In the genomic region with DNA sequence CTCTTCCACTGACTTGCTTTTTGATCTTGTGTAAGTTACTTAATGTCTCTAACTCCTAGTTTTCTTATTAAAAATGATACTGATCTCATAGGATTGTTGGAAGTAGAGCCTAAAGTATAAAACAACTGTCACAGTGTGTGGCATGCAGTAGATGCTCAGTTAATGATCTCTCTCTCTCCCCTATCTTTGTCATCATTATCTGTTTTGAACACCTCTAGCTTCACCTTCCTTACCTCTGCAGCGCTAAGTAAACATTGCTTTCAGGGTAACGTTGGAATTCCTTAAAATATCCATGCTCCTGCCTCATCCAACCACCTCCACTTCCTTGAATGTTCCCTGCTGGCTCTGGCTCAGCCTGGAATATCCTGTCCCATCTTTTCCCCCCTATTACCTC, we compare ENCODE assay signal across 17 cellular contexts.
DNase-seq lines count a peak whose midpoint lies in the region; ATAC-seq and TF ChIP-seq lines count a peak whose summit lies in the region.
"Had no signal": no experiment of that assay in that cellular context is flagged by ENCODE, and none has a peak within 500 bp of the region (broad histone marks: within the 10 kb centered on the region; RNA-seq: fewer than 3 reads in every experiment).

No MANE protein-coding gene starts in this region.

- H3K9me3 Mint-ChIP-seq in T-helper 2 cell treated with Interferon-gamma antibody and Interleukin-4, amounts not matched to agents 5 μg/mL and 100 μg/mL, for 36 hours: no peaks in the 10 kb centered on the region
- H3K9me3 Mint-ChIP-seq: activated T-helper 1 cell treated with anti-CD3 and anti-CD28 coated beads, Interleukin-12 subunit alpha, Interleukin-12 subunit beta, Interleukin-2, Interleukin-4 antibody, amounts not matched to agents 30 ng/mL and 10 ng/mL and 1 ng/mL, durations not matched to agents 14 hours and 24 hours and 36 hours had no signal

- no peak for DNase-seq in T-helper 2 cell treated with Interferon-gamma antibody and Interleukin-4, amounts not matched to agents 5 μg/mL and 100 μg/mL, for 36 hours (ENCODE audit: low spot score)
- DNase-seq in T-helper 2 cell: no peak
- DNase-seq in GM23248: no peak
- DNase-seq in mammary epithelial cell: no peak
- DNase-seq in osteoblast (ENCODE audit: insufficient read length, low spot score, missing footprints): peak; percentile 9
- DNase-seq in NCI-H748 (lab: John Stamatoyannopoulos, UW; ENCODE audit: unreplicated experiment): no peak
- DNase-seq in midbrain (lab: John Stamatoyannopoulos, UW): no peak
- DNase-seq: 8988T, NCI-H1417 treated with DMSO at 0.1 percent for 48 hours, NCI-H2171 treated with DMSO at 0.1 percent for 48 hours, small intestine had no signal

- peaks cover 22% of the 10 kb centered on the region for H3F3A ChIP-seq in GM23248 (ENCODE audit: insufficient read depth)

- no peaks in the 10 kb centered on the region for H3K36me3 ChIP-seq in GM23248 (ENCODE audit: low read depth)
- H3K36me3 ChIP-seq in mammary epithelial cell (ENCODE audit: insufficient read depth, low read length): peaks cover 4% of the 10 kb centered on the region
- no peaks in the 10 kb centered on the region for H3K36me3 ChIP-seq in osteoblast (ENCODE audit: insufficient read depth, low read length)
- H3K36me3 ChIP-seq: Peyer's patch, upper lobe of right lung had no signal

- no peak overlapping the region for H3K9ac ChIP-seq in GM23248
- no peak overlapping the region for H3K9ac ChIP-seq in mammary epithelial cell (ENCODE audit: insufficient read depth, low read length)

- dilution Hi-C loops in mammary epithelial cell (cut with HindIII; ENCODE audit: low sequenced_read_pairs): no loop called here

- peaks cover 73% of the 10 kb centered on the region for H3K79me2 ChIP-seq in GM23248 (ENCODE audit: insufficient read depth)
- peaks cover 85% of the 10 kb centered on the region for H3K79me2 ChIP-seq in mammary epithelial cell (ENCODE audit: insufficient read depth, low read length)
- H3K79me2 ChIP-seq in osteoblast (ENCODE audit: insufficient read depth, low read length): peaks cover 64% of the 10 kb centered on the region

- in situ Hi-C loops in GM23248 (cut with MboI): no loop called here
- in situ Hi-C loops in mammary epithelial cell (cut with MboI; ENCODE audit: low sequenced_read_pairs in 2 of 2): no loop called here

- H3K9me2 ChIP-seq in GM23248 (ENCODE audit: insufficient read depth): no peaks in the 10 kb centered on the region

- H3K36me3 Mint-ChIP-seq in T-helper 2 cell treated with Interferon-gamma antibody and Interleukin-4, amounts not matched to agents 5 μg/mL and 100 μg/mL, for 36 hours (ENCODE audit: low read depth): peaks cover 2% of the 10 kb centered on the region

- H3K27ac Mint-ChIP-seq in T-helper 2 cell treated with Interferon-gamma antibody and Interleukin-4, amounts not matched to agents 5 μg/mL and 100 μg/mL, for 36 hours: peak overlapping the region; percentile 68
- H3K27ac Mint-ChIP-seq: activated T-helper 1 cell treated with anti-CD3 and anti-CD28 coated beads, Interleukin-12 subunit alpha, Interleukin-12 subunit beta, Interleukin-2, Interleukin-4 antibody, amounts not matched to agents 30 ng/mL and 10 ng/mL and 1 ng/mL, durations not matched to agents 14 hours and 24 hours and 36 hours had no signal

- H4K20me1 ChIP-seq in GM23248 (ENCODE audit: insufficient read depth) (peaks cover 4% of the 10 kb centered on the region; the same call in 1 of the 2 replicates), mammary epithelial cell (ENCODE audit: insufficient read depth, low read length) (no peaks in the 10 kb centered on the region), osteoblast (ENCODE audit: insufficient read depth, low read length) (peaks cover 10% of the 10 kb centered on the region)

- TF ChIP-seq CTCF in mammary epithelial cell (conservative IDR thresholded peaks at IDR 0.05 in 1 of 2, IDR thresholded peaks at IDR 0.05 in 1 of 2; ENCODE audit: extremely low read depth in 1 of 2, insufficient read depth in 1 of 2, low read depth in 1 of 2, low read length in 2 of 2): no peak
- no peak for TF ChIP-seq CTCF in osteoblast (IDR thresholded peaks at IDR 0.05; ENCODE audit: extremely low read depth, low read depth, low read length)

- CTCF ChIA-PET in mammary epithelial cell (lab: Charles Lee; ENCODE audit: low non-redundant PET): interaction anchor here (0.5 kb wide), 1 partner anchor 20 kb away, joined by 4 read pairs; no protein-coding TSS in a partner anchor

- H3K9me3 ChIP-seq in GM23248 (ENCODE audit: low read depth) (no peaks in the 10 kb centered on the region), mammary epithelial cell (replicated peaks; ENCODE audit: insufficient read depth, low read length) (no peaks in the 10 kb centered on the region), osteoblast (ENCODE audit: low read depth, low read length) (no peaks in the 10 kb centered on the region)
- H3K9me3 ChIP-seq: Peyer's patch, upper lobe of right lung had no signal

- WGBS in GM23248 (ENCODE audit: low coverage in 1 of 2, low lambda C conversion rate in 2 of 2, missing lambda C conversion rate in 2 of 2), 2 experiments: 52 to 63% methylated on average over 2 of the region's 2 CpGs
- 53% methylated on average over 2 of the region's 2 CpGs for WGBS in mammary epithelial cell (ENCODE audit: low coverage, missing lambda C conversion rate)

- H3K4me3 ChIP-seq in GM23248 (no peak overlapping the region), mammary epithelial cell (replicated peaks in 1 of 3; ENCODE audit: insufficient read depth in 1 of 3, low read depth in 2 of 3, low read length in 3 of 3) (no peak overlapping the region), osteoblast (ENCODE audit: insufficient read depth, low read length) (no peak overlapping the region)
- H3K4me3 ChIP-seq: Peyer's patch, upper lobe of right lung had no signal

- H3K4me1 ChIP-seq in GM23248 (ENCODE audit: insufficient read depth) (peaks cover 43% of the 10 kb centered on the region), mammary epithelial cell (ENCODE audit: insufficient read depth, low read length) (peaks cover 78% of the 10 kb centered on the region), osteoblast (ENCODE audit: insufficient read depth, low read length) (peaks cover 27% of the 10 kb centered on the region)

- H3K27me3 Mint-ChIP-seq in T-helper 2 cell treated with Interferon-gamma antibody and Interleukin-4, amounts not matched to agents 5 μg/mL and 100 μg/mL, for 36 hours (ENCODE audit: low read depth): no peaks in the 10 kb centered on the region

- BruUV-seq in mammary epithelial cell (replicated peaks; lab: Mats Ljungman, UMichigan): no TSS peak

- ATAC-seq in HG03520 (IDR thresholded peaks at IDR 0.05; ENCODE audit: unreplicated experiment): no peak
- ATAC-seq: HCT116, upper lobe of right lung had no signal

- H3K27me3 ChIP-seq in GM23248 (replicated peaks; ENCODE audit: insufficient read depth) (no peaks in the 10 kb centered on the region), mammary epithelial cell (ENCODE audit: insufficient read depth, low read length) (no peaks in the 10 kb centered on the region), osteoblast (ENCODE audit: insufficient read depth, low read length) (no peaks in the 10 kb centered on the region)
- H3K27me3 ChIP-seq: Peyer's patch, upper lobe of right lung had no signal

- no peak overlapping the region for H2AFZ ChIP-seq in GM23248
- peak overlapping the region; percentile 61 for H2AFZ ChIP-seq in mammary epithelial cell (ENCODE audit: low read depth, low read length)
- no peak overlapping the region for H2AFZ ChIP-seq in osteoblast (ENCODE audit: low read length)

- H3K4me1 Mint-ChIP-seq in T-helper 2 cell treated with Interferon-gamma antibody and Interleukin-4, amounts not matched to agents 5 μg/mL and 100 μg/mL, for 36 hours (ENCODE audit: low read depth): peaks cover 45% of the 10 kb centered on the region

- H3K4me2 ChIP-seq in GM23248 (ENCODE audit: unreplicated experiment) (no peak overlapping the region), mammary epithelial cell (ENCODE audit: insufficient read depth, low read depth, low read length) (peak overlapping the region; percentile 23), osteoblast (ENCODE audit: insufficient read depth, low read length) (no peak overlapping the region)

- peak overlapping the region; percentile 25; the same call in 1 of the 2 replicates for H3K27ac ChIP-seq in GM23248
- H3K27ac ChIP-seq in mammary epithelial cell (ENCODE audit: insufficient read depth, low read depth, low read length): peak overlapping the region; percentile 32
- H3K27ac ChIP-seq in osteoblast (ENCODE audit: low read depth, low read length): no peak overlapping the region
- H3K27ac ChIP-seq: Peyer's patch, upper lobe of right lung had no signal

- intact Hi-C loops in mammary epithelial cell (cut with micrococcal nuclease): no loop called here

- H3K4me3 Mint-ChIP-seq in T-helper 2 cell treated with Interferon-gamma antibody and Interleukin-4, amounts not matched to agents 5 μg/mL and 100 μg/mL, for 36 hours: no peak overlapping the region
- H3K4me3 Mint-ChIP-seq: activated T-helper 1 cell treated with anti-CD3 and anti-CD28 coated beads, Interleukin-12 subunit alpha, Interleukin-12 subunit beta, Interleukin-2, Interleukin-4 antibody, amounts not matched to agents 30 ng/mL and 10 ng/mL and 1 ng/mL, durations not matched to agents 14 hours and 24 hours and 36 hours; CD14-positive monocyte had no signal
